1 cellular context compared by ENCODE assay signal in the genomic region with DNA sequence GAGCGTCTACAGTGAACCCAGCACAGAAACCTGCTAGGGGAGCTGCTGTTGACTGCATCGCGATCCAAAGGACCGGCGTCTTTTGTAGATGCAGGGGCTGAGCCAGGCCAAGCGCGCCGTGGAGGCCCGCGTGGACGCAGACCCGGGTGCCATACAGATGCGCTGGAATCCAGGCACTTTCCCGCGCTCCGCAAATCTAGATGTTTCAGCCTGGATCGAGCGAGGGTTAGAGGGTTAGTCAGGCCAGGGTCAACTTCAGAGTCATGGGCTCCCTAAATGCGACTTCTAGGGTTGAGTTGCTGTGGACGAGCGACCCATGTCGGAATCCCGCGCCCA.
TF ChIP-seq lines count a peak whose summit lies in the region.

No MANE protein-coding gene starts in this region.

TF ChIP-seq in H1, 55 proteins besides CTCF, POLR2A, EP300 and RAD21:
- TF ChIP-seq EZH2 (IDR thresholded peaks at IDR 0.05; ENCODE audit: low read depth, low read length, severe bottlenecking) (peak; percentile 75), SAP30 (IDR thresholded peaks at IDR 0.05; ENCODE audit: insufficient read depth, insufficient replicate concordance, low read length) (no peak), SUZ12 (IDR thresholded peaks at IDR 0.05; ENCODE audit: low read length) (peak; percentile 77; the same call in 1 of the 2 replicates)
- TF ChIP-seq, protein P1, sequence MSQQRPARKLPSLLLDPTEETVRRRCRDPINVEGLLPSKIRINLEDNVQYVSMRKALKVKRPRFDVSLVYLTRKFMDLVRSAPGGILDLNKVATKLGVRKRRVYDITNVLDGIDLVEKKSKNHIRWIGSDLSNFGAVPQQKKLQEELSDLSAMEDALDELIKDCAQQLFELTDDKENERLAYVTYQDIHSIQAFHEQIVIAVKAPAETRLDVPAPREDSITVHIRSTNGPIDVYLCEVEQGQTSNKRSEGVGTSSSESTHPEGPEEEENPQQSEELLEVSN (IDR thresholded peaks at IDR 0.05): peak; percentile 78
TF ChIP-seq in H1: peak in this region for 3.
